Comparison of ENCODE assay signal across 1 cellular context in the genomic region with DNA sequence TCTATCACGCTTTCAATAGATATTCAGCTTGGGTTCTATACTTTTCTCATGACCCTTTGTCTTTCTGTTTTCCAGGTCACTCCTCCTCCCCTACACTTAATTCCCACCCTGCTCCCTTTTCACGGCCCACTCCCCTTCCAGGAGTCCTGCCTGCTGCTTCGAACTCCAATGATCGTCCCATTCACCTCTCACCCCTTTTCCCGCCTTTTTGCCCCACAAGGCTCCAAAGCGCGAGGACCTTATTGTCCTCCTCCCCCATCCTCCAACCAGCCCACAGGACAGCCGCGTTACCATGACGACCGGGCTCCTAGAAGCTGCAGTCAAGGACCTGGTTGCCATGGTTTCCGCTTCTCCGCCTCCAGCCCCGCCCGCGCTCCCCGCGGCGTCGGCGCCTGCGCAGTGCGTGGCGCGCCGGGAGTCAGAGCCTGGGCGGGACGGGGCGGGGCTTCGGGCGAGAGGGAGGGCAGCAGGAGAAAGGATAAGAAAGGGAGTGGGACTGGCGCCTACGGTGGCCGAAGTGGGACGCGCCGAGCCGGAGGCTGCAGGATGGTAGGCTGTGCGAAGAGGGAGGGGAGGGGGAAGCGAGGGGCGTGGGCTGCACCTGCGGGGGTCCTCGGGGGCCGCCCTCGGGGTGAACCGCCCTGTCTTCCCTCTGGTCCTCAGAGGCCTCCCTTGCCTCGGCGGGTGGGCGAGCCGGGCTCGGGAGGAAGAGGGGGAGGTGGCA.
TF ChIP-seq lines count a peak whose summit lies in the region.

A gene (plus strand): TSS at position 508 of the 724 bp plus-strand sequence. CDS start 39 bp downstream, at position 547.

TF ChIP-seq in neural cell, 6 proteins besides CTCF, POLR2A, EP300 and RAD21 (continued from another document):
- TF ChIP-seq, protein P1, sequence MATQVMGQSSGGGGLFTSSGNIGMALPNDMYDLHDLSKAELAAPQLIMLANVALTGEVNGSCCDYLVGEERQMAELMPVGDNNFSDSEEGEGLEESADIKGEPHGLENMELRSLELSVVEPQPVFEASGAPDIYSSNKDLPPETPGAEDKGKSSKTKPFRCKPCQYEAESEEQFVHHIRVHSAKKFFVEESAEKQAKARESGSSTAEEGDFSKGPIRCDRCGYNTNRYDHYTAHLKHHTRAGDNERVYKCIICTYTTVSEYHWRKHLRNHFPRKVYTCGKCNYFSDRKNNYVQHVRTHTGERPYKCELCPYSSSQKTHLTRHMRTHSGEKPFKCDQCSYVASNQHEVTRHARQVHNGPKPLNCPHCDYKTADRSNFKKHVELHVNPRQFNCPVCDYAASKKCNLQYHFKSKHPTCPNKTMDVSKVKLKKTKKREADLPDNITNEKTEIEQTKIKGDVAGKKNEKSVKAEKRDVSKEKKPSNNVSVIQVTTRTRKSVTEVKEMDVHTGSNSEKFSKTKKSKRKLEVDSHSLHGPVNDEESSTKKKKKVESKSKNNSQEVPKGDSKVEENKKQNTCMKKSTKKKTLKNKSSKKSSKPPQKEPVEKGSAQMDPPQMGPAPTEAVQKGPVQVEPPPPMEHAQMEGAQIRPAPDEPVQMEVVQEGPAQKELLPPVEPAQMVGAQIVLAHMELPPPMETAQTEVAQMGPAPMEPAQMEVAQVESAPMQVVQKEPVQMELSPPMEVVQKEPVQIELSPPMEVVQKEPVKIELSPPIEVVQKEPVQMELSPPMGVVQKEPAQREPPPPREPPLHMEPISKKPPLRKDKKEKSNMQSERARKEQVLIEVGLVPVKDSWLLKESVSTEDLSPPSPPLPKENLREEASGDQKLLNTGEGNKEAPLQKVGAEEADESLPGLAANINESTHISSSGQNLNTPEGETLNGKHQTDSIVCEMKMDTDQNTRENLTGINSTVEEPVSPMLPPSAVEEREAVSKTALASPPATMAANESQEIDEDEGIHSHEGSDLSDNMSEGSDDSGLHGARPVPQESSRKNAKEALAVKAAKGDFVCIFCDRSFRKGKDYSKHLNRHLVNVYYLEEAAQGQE (IDR thresholded peaks at IDR 0.05; ENCODE audit: borderline replicate concordance), result peak; percentile 74
- no peak for TF ChIP-seq EZH2 (IDR thresholded peaks at IDR 0.05; ENCODE audit: borderline replicate concordance, insufficient read depth, low read length, poor library complexity, severe bottlenecking)
